9 cellular contexts compared by ENCODE assay signal in genomic region chr16:47725188-47725695, GRCh38.
"Had no signal": no experiment of that assay in that cellular context is flagged by ENCODE, and none has a peak within 500 bp of the region (broad histone marks: within the 10 kb centered on the region; RNA-seq: fewer than 3 reads in every experiment).

No MANE protein-coding gene starts in this region.

- H3K4me2 ChIP-seq: KMS-11 had no signal

- H3K9ac ChIP-seq: GM23248, KMS-11 had no signal

- DNase-seq: GM23248, H9, HCEC 1CT, Karpas-422, KBM-7 had no signal

- H3K27ac ChIP-seq: GM23248, KMS-11 had no signal

- H2AFZ ChIP-seq: GM23248 had no signal

- FAIRE-seq: H1, H54, HTR-8/SVneo had no signal

- H3K4me3 ChIP-seq: GM23248 had no signal
